ENCODE assay signal across 7 cellular contexts in genomic region chr14:60250318-60251035, GRCh38. TPM values are rescaled to one million over a fixed set of nuclear protein-coding genes. Genes with fewer than 3 reads are reported as not detected.
DNase-seq lines count a peak whose midpoint lies in the region; ATAC-seq, FAIRE-seq and TF ChIP-seq lines count a peak whose summit lies in the region.

No MANE protein-coding gene starts in this region.

- intact Hi-C loops in GM12878 (cut with micrococcal nuclease; ENCODE audit: unreplicated experiment), result no loop called here
- intact Hi-C loops in right lobe of liver (cut with DNase I), result no loop called here

- POLR2A ChIA-PET in GM12878 (lab: Charles Lee), result interaction anchor here (0.8 to 5.4 kb wide), 7 partner anchors 8 to 80 kb away, joined by 3 to 92 read pairs (median 4); no protein-coding TSS in a partner anchor

- SMC1A ChIA-PET in GM12878 (lab: Charles Lee; ENCODE audit: uncharacterized antibody, unreplicated experiment), result interaction anchor here (0.8 to 14.2 kb wide), 11 partner anchors 8 to 79 kb away, joined by 3 to 303 read pairs (median 7); no protein-coding TSS in a partner anchor

- in situ Hi-C loops in GM12878 (cut with MboI), result no loop called here

- H3K4me3 ChIP-seq in GM12878 (peak overlapping the region; percentile 87), right lobe of liver (peak overlapping the region; percentile 63 to 79 (median 78)), tibial nerve (peak overlapping the region; percentile 78 to 97 (median 89))

- H3K36me3 ChIP-seq in ES-I3 (ENCODE audit: insufficient read depth, low read length) (no peaks in the 10 kb centered on the region), GM12878 (ENCODE audit: control insufficient read depth in 2 of 2, insufficient read depth in 2 of 2, low read length in 1 of 2) (no peaks in the 10 kb centered on the region; a peak in 1 of 4 replicates), right lobe of liver (no peaks in the 10 kb centered on the region), tibial nerve (no peaks in the 10 kb centered on the region)

- CTCF ChIA-PET in GM12878 (lab: Yijun Ruan, JAX), result interaction anchor here (0.9 to 5.0 kb wide), 14 partner anchors 9 to 311 kb away, joined by 3 to 42 read pairs (median 4); no protein-coding TSS in a partner anchor

- peaks cover 17% of the 10 kb centered on the region; the same call in 1 of the 2 replicates for H3K4me1 ChIP-seq in ES-I3 (ENCODE audit: insufficient read depth, low read length)
- peaks cover 11% of the 10 kb centered on the region for H3K4me1 ChIP-seq in GM12878 (ENCODE audit: control insufficient read depth, insufficient read depth, low read length)
- peaks cover 0 to 47% (median 12%) of the 10 kb centered on the region in 4 donors for H3K4me1 ChIP-seq in right lobe of liver
- H3K4me1 ChIP-seq in tibial nerve, result peaks cover 0 to 48% (median 22%) of the 10 kb centered on the region in 4 donors

- FAIRE-seq in GM12878 (lab: Jason Lieb, UNC), result no peak

- TF ChIP-seq EP300 in GM12878 (IDR thresholded peaks at IDR 0.05; ENCODE audit: borderline replicate concordance in 1 of 2, control insufficient read depth in 1 of 2, low read depth in 2 of 2, low read length in 2 of 2) (no peak), tibial nerve (IDR thresholded peaks at IDR 0.05) (no peak)

- H3K9ac ChIP-seq in ES-I3 (ENCODE audit: low read depth, low read length) (peak overlapping the region; percentile 94), GM12878 (ENCODE audit: control insufficient read depth, insufficient read depth, low read length) (peak overlapping the region; percentile 82)

- no peaks in the 10 kb centered on the region for H3K9me3 ChIP-seq in ES-I3 (ENCODE audit: control insufficient read depth, insufficient read depth, low read length)
- H3K9me3 ChIP-seq in GM12878 (replicated peaks; ENCODE audit: control insufficient read depth, insufficient read depth, low read length), result no peaks in the 10 kb centered on the region; the same call in 1 of the 3 replicates
- no peaks in the 10 kb centered on the region for H3K9me3 ChIP-seq in right lobe of liver
- H3K9me3 ChIP-seq in tibial nerve, result no peaks in the 10 kb centered on the region

- peak; percentile 36 for DNase-seq in LHCN-M2 (ENCODE audit: low read depth)
- no peak for DNase-seq in GM12878 (ENCODE audit: low read depth, low spot score)
- DNase-seq in right lobe of liver, result no peak
- no peak for DNase-seq in tibial nerve (ENCODE audit: low spot score in 2 of 2)
- no peak for DNase-seq in GM19240 (ENCODE audit: insufficient read length, low spot score)

- no peak for TF ChIP-seq POLR2A in GM12878 (IDR thresholded peaks at IDR 0.05; ENCODE audit: low read depth, low read length)
- TF ChIP-seq POLR2A in right lobe of liver (IDR thresholded peaks at IDR 0.05), result peak; percentile 20
- no peak for TF ChIP-seq POLR2A in tibial nerve (IDR thresholded peaks at IDR 0.05)

- peaks cover 65% of the 10 kb centered on the region for H3K79me2 ChIP-seq in GM12878 (ENCODE audit: control insufficient read depth, insufficient read depth, low read length)

- H3K4me2 ChIP-seq in GM12878 (ENCODE audit: control insufficient read depth, insufficient read depth), result peak overlapping the region; percentile 72

- TF ChIP-seq CTCF in GM12878 (IDR thresholded peaks at IDR 0.05 in 2 of 3, conservative IDR thresholded peaks at IDR 0.05 in 1 of 3; ENCODE audit: control insufficient read depth in 2 of 3, extremely low read depth in 1 of 3, insufficient read depth in 1 of 3, low read depth in 3 of 3, low read length in 3 of 3) (no peak), right lobe of liver (IDR thresholded peaks at IDR 0.05) (no peak), tibial nerve (IDR thresholded peaks at IDR 0.05) (no peak)

- no TSS peak for BruUV-seq in GM12878 (replicated peaks; lab: Mats Ljungman, UMichigan)

- no peaks in the 10 kb centered on the region for H4K20me1 ChIP-seq in GM12878 (ENCODE audit: control insufficient read depth, insufficient read depth)

- H3K27ac ChIP-seq in GM12878 (ENCODE audit: control insufficient read depth, insufficient read depth) (peak overlapping the region; percentile 81), right lobe of liver (peak overlapping the region; percentile 79 to 100 (median 92)), tibial nerve (peak overlapping the region; percentile 98 to 100 (median 99))

- ATAC-seq in GM12878 (no peak), right lobe of liver (no peak), GM18861 (IDR thresholded peaks at IDR 0.05; ENCODE audit: unreplicated experiment) (no peak)

- RAD21 ChIA-PET in GM12878 (lab: Charles Lee; ENCODE audit: unreplicated experiment), result interaction anchor here (0.7 to 17.9 kb wide), 11 partner anchors 13 to 157 kb away, joined by 3 to 446 read pairs (median 4); no protein-coding TSS in a partner anchor

- H3K27me3 ChIP-seq in GM12878 (replicated peaks in 1 of 2; ENCODE audit: control insufficient read depth in 2 of 2, insufficient read depth in 2 of 2, low read length in 1 of 2) (no peaks in the 10 kb centered on the region), right lobe of liver (no peaks in the 10 kb centered on the region), tibial nerve (no peaks in the 10 kb centered on the region)

- 44% methylated on average over 6 of the region's 6 CpGs for WGBS in GM12878 (ENCODE audit: insufficient coverage, insufficient replicate concordance, low lambda C conversion rate, missing lambda C conversion rate)
- WGBS in right lobe of liver (ENCODE audit: insufficient coverage, low coverage, low lambda C conversion rate, missing lambda C conversion rate), result 12% methylated on average over 6 of the region's 6 CpGs
- 23 to 24% methylated on average over 6 of the region's 6 CpGs for WGBS in tibial nerve, 2 donors

- no peak for TF ChIP-seq RAD21 in GM12878 (IDR thresholded peaks at IDR 0.05; ENCODE audit: insufficient read depth, low read depth, low read length)

- H2AFZ ChIP-seq in GM12878 (ENCODE audit: control insufficient read depth, low read depth, low read length), result no peak overlapping the region

TF ChIP-seq in GM12878, 131 proteins besides CTCF, POLR2A, EP300 and RAD21:
- TF ChIP-seq NR2C1 (IDR thresholded peaks at IDR 0.05) (no peak), RELB (IDR thresholded peaks at IDR 0.05; ENCODE audit: low read depth) (0 out of 2 replicates have a peak, but pooled peaks have one; percentile 43), POLR2AphosphoS5 (IDR thresholded peaks at IDR 0.05; ENCODE audit: low read length) (peak; percentile 43; the same call in 1 of the 2 replicates)

RNA-seq across cellular contexts. Expression of gene PPM1A, which starts 1.5 kb away (rescaled TPM):
- total RNA-seq in LHCN-M2 (2014; rRNA removed), result 12.6 and 18.2 TPM in 2 replicates
- polyA plus RNA-seq in LHCN-M2 (2012), result 17.0 TPM
- 212 and 214 TPM in 2 replicates for total RNA-seq in GM12878 (2013; cell fraction: nucleolus; rRNA removed)
- total RNA-seq in GM12878 (2014; rRNA removed), result 16.8 and 25.3 TPM in 2 replicates
- 35.1 and 35.3 TPM in 2 replicates for total RNA-seq in GM12878 (2014; rRNA removed; fragmentation: Illumina TruSeq; extraction: Trizol)
- total RNA-seq in GM12878 (2021), result 66.2 and 73.1 TPM in 2 replicates
- 48.8 TPM for polyA plus RNA-seq in GM12878 (2011; ENCODE audit: low read depth)
- polyA plus RNA-seq in GM12878 (2011; rRNA removed), result 124 and 181 TPM in 2 replicates
- 29.7 and 36.5 TPM in 2 replicates for polyA plus RNA-seq in GM12878 (2011; cell fraction: cytosol; rRNA removed)
- polyA plus RNA-seq in GM12878 (2011; cell fraction: nucleus; rRNA removed), result 131 and 153 TPM in 2 replicates
- polyA plus RNA-seq in GM12878 (2012), result 60.8 and 61.6 TPM in 2 replicates
- polyA plus RNA-seq in GM12878 (2014; fragmentation: Illumina TruSeq; extraction: Trizol), result 55.7 and 77.5 TPM in 2 replicates
- 10 to 100 TPM; 49.0 to 58.6 TPM for polyA plus RNA-seq in GM12878 (2014; fragmentation: Nextera tagmentation; extraction: Ambion mirVana)
- 40.3 and 45.0 TPM in 2 replicates for polyA plus RNA-seq in GM12878 (2014; rRNA removed)
- polyA plus RNA-seq in GM12878 (2016; fragmentation: Nextera tagmentation; extraction: Ambion mirVana), result 10 to 100 TPM; 29.0 to 29.8 TPM
- polyA minus RNA-seq in GM12878 (2011; rRNA and poly(A)+ RNA removed), result 140 and 261 TPM in 2 replicates
- 37.6 and 52.6 TPM in 2 replicates for polyA minus RNA-seq in GM12878 (2011; cell fraction: cytosol; rRNA and poly(A)+ RNA removed)
- polyA minus RNA-seq in GM12878 (2011; cell fraction: nucleus; rRNA and poly(A)+ RNA removed), result 44.7 and 63.4 TPM in 2 replicates
- 10 to 100 TPM; 32.6 to 54.7 (median 39.4) TPM for total RNA-seq in right lobe of liver
- total RNA-seq in tibial nerve, result 10 to 100 TPM; 28.2 to 43.7 (median 40.4) TPM
